Comparison of ENCODE assay signal across 15 cellular contexts in genomic region chr5:2901096-2901495, GRCh38.
DNase-seq lines count a peak whose midpoint lies in the region; ATAC-seq and TF ChIP-seq lines count a peak whose summit lies in the region.
"Had no signal": no experiment of that assay in that cellular context is flagged by ENCODE, and none has a peak within 500 bp of the region (broad histone marks: within the 10 kb centered on the region; RNA-seq: fewer than 3 reads in every experiment).

No MANE protein-coding gene starts in this region.

- H3K9me3 ChIP-seq in right atrium auricular region, result no peaks in the 10 kb centered on the region
- no peaks in the 10 kb centered on the region for H3K9me3 ChIP-seq in heart left ventricle
- H3K9me3 ChIP-seq in BE2C, result peaks cover 2% of the 10 kb centered on the region; the same call in 1 of the 2 replicates

- CTCF ChIA-PET in RWPE1 (lab: Yijun Ruan, JAX), result interaction anchor here (0.6 kb wide), 1 partner anchor 292 kb away, joined by 5 read pairs; no protein-coding TSS in a partner anchor

- H3K4me1 ChIP-seq in right atrium auricular region, result no peaks in the 10 kb centered on the region
- H3K4me1 ChIP-seq in heart left ventricle, result no peaks in the 10 kb centered on the region
- no peaks in the 10 kb centered on the region for H3K4me1 ChIP-seq in BE2C

- H3K27me3 ChIP-seq in right atrium auricular region (no peaks in the 10 kb centered on the region), heart left ventricle (peaks cover 0 to 7% (median 0%) of the 10 kb centered on the region in 9 donors), BE2C (no peaks in the 10 kb centered on the region)

- POLR2A ChIA-PET in RWPE1 (lab: Yijun Ruan, JAX; ENCODE audit: low non-redundant PET), result no interaction called here

- H3K36me3 ChIP-seq in right atrium auricular region (no peaks in the 10 kb centered on the region), heart left ventricle (no peaks in the 10 kb centered on the region), BE2C (no peaks in the 10 kb centered on the region)

- intact Hi-C loops in heart left ventricle (cut with DNase I) (no loop called here), posterior vena cava (cut with DNase I) (no loop called here)

- H3K27ac ChIP-seq in right atrium auricular region (no peak overlapping the region), heart left ventricle (no peak overlapping the region), RWPE1 (no peak overlapping the region)
- H3K27ac ChIP-seq: 22Rv1, C4-2B had no signal

- no peak for TF ChIP-seq POLR2A in heart left ventricle (IDR thresholded peaks at IDR 0.05)

- no peak for TF ChIP-seq CTCF in right atrium auricular region (IDR thresholded peaks at IDR 0.05)
- no peak for TF ChIP-seq CTCF in heart left ventricle (IDR thresholded peaks at IDR 0.05)
- no peak for TF ChIP-seq CTCF in RWPE1 (conservative IDR thresholded peaks at IDR 0.05; ENCODE audit: low read depth)
- TF ChIP-seq CTCF in BE2C (IDR thresholded peaks at IDR 0.05; ENCODE audit: low read depth, low read length), result no peak

- 67 to 82% (median 78%) methylated on average over 6 of the region's 6 CpGs for WGBS in heart left ventricle, 4 donors

- no peak overlapping the region for H3K4me3 ChIP-seq in right atrium auricular region
- no peak overlapping the region for H3K4me3 ChIP-seq in heart left ventricle
- no peak overlapping the region for H3K4me3 ChIP-seq in BE2C (ENCODE audit: low read depth, low read length)
- H3K4me3 ChIP-seq: K562 had no signal

- ATAC-seq in heart left ventricle, result no peak
- ATAC-seq: K562 had no signal

- DNase-seq in right atrium auricular region (ENCODE audit: low spot score), result peak; percentile 4
- DNase-seq in heart left ventricle, result no peak
- peak; percentile 44 for DNase-seq in islet precursor cell
- peak; percentile 37 for DNase-seq in posterior vena cava (ENCODE audit: low spot score)
- DNase-seq in RWPE1 (ENCODE audit: low spot score), result no peak
- no peak for DNase-seq in BE2C
- no peak for DNase-seq in GM03348 (ENCODE audit: low spot score)
- DNase-seq: AML-193; CD4-positive, alpha-beta memory T cell; DMS153; DMS79 treated with DMSO at 0.1 percent for 48 hours; GDM1 had no signal

Comparison
In these comparisons a context has a peak if more than half of its experiments do, and no peak if none do; other contexts are left out.
1. DNase-seq: peak in right atrium auricular region (single experiment), islet precursor cell (single experiment) and posterior vena cava (single experiment); none in heart left ventricle (0 of 5), RWPE1 (single experiment), BE2C (single experiment) and GM03348 (single experiment).